In genomic region chr13:38830442-38831045, GRCh38 we compare ENCODE assay signal across 17 cellular contexts.
A peak's percentile ranks its signal among the peaks of the same experiment; 100 is the strongest.
DNase-seq lines count a peak whose midpoint lies in the region; ATAC-seq and TF ChIP-seq lines count a peak whose summit lies in the region.
"Had no signal": no experiment of that assay in that cellular context is flagged by ENCODE, and none has a peak within 500 bp of the region (broad histone marks: within the 10 kb centered on the region; RNA-seq: fewer than 3 reads in every experiment).

No MANE protein-coding gene starts in this region.

- ATAC-seq in body of pancreas: peak; percentile 80
- ATAC-seq: CD8-positive, alpha-beta T cell; HCT116 had no signal

- peaks cover 11% of the 10 kb centered on the region for H3K9me3 Mint-ChIP-seq in progenitor cell of endocrine pancreas (ENCODE audit: low read depth)

- intact Hi-C loops in body of pancreas (cut with DNase I): no loop called here

- H3K27me3 ChIP-seq in ACC112 (ENCODE audit: insufficient read depth, low read length) (peaks cover 34% of the 10 kb centered on the region), body of pancreas (no peaks in the 10 kb centered on the region), Karpas-422 (ENCODE audit: low read length) (no peaks in the 10 kb centered on the region)
- H3K27me3 ChIP-seq: BE2C had no signal

- H3K4me1 ChIP-seq in ACC112 (ENCODE audit: control insufficient read depth, insufficient read depth, low read length, unreplicated experiment): no peaks in the 10 kb centered on the region
- peaks cover 28% of the 10 kb centered on the region for H3K4me1 ChIP-seq in body of pancreas
- no peaks in the 10 kb centered on the region for H3K4me1 ChIP-seq in Karpas-422 (ENCODE audit: low read length)
- H3K4me1 ChIP-seq: BE2C had no signal

- H3K4me2 ChIP-seq in Karpas-422 (ENCODE audit: low read depth, low read length, poor library complexity, severe bottlenecking): no peak overlapping the region

- H3K79me2 ChIP-seq in ACC112 (ENCODE audit: control insufficient read depth, insufficient read depth, low read length, unreplicated experiment) (no peaks in the 10 kb centered on the region), Karpas-422 (ENCODE audit: low read length) (no peaks in the 10 kb centered on the region)

- H3K4me3 ChIP-seq in ACC112 (ENCODE audit: low read depth, low read length) (no peak overlapping the region), body of pancreas (no peak overlapping the region), Karpas-422 (ENCODE audit: low read length) (no peak overlapping the region)

- TF ChIP-seq CTCF in body of pancreas (IDR thresholded peaks at IDR 0.05) (no peak), progenitor cell of endocrine pancreas (IDR thresholded peaks at IDR 0.05; ENCODE audit: unreplicated experiment) (no peak)

- DNase-seq in NCI-H146 treated with DMSO at 0.1 percent for 48 hours (lab: John Stamatoyannopoulos, UW; ENCODE audit: unreplicated experiment) (peak; percentile 34), body of pancreas (peak; percentile 58 to 78 (median 68)), progenitor cell of endocrine pancreas (ENCODE audit: low spot score, unreplicated experiment) (no peak), NCI-H1092 (lab: John Stamatoyannopoulos, UW) (no peak), SIG-M5 (lab: John Stamatoyannopoulos, UW) (no peak), Karpas-422 (no peak)
- DNase-seq: BE2C; CD8-positive, alpha-beta T cell; COR-L47; DMS153; DMS79 treated with DMSO at 0.1 percent for 48 hours; EL; IMR-90; KBM-7 had no signal

- H3K27ac ChIP-seq in ACC112 (ENCODE audit: low read depth, low read length): no peak overlapping the region
- peak overlapping the region; percentile 19 to 73 (median 43) for H3K27ac ChIP-seq in body of pancreas
- no peak overlapping the region for H3K27ac ChIP-seq in Karpas-422 (ENCODE audit: low read length)

- H4K20me1 ChIP-seq in Karpas-422 (ENCODE audit: insufficient read depth, low read depth, low read length): no peaks in the 10 kb centered on the region

- peaks cover 29% of the 10 kb centered on the region for H3K4me1 Mint-ChIP-seq in progenitor cell of endocrine pancreas (ENCODE audit: low read depth)
- H3K4me1 Mint-ChIP-seq: CD14-positive monocyte had no signal

- H3K36me3 Mint-ChIP-seq in progenitor cell of endocrine pancreas (ENCODE audit: insufficient read depth): peaks cover 13% of the 10 kb centered on the region
- H3K36me3 Mint-ChIP-seq: CD14-positive monocyte; CD8-positive, alpha-beta T cell had no signal

- H3K27ac Mint-ChIP-seq in progenitor cell of endocrine pancreas: peak overlapping the region; percentile 2
- H3K27ac Mint-ChIP-seq: CD8-positive, alpha-beta T cell had no signal

- H2AFZ ChIP-seq in ACC112 (ENCODE audit: low read length, unreplicated experiment) (peak overlapping the region; percentile 6), Karpas-422 (ENCODE audit: low read length) (no peak overlapping the region)

- H3K9me2 ChIP-seq in Karpas-422 (replicated peaks; ENCODE audit: insufficient read depth, low read length): no peaks in the 10 kb centered on the region

- 40 to 45% methylated on average over 8 of the region's 8 CpGs for WGBS in body of pancreas, 2 donors

- no peaks in the 10 kb centered on the region for H3K9me3 ChIP-seq in body of pancreas
- H3K9me3 ChIP-seq in Karpas-422 (ENCODE audit: low read length): no peaks in the 10 kb centered on the region
- H3K9me3 ChIP-seq: BE2C had no signal

- no peaks in the 10 kb centered on the region for H3K27me3 Mint-ChIP-seq in progenitor cell of endocrine pancreas

- H3K9ac ChIP-seq in Karpas-422 (ENCODE audit: low read length): no peak overlapping the region

- H3K4me3 Mint-ChIP-seq in progenitor cell of endocrine pancreas (ENCODE audit: low read depth): no peak overlapping the region
- H3K4me3 Mint-ChIP-seq: CD14-positive monocyte; CD8-positive, alpha-beta T cell had no signal

- TF ChIP-seq POLR2A in body of pancreas (IDR thresholded peaks at IDR 0.05): peak in 1 of 3 donors; percentile 40

- H3K36me3 ChIP-seq in ACC112 (ENCODE audit: insufficient read depth, low read length): no peaks in the 10 kb centered on the region
- no peaks in the 10 kb centered on the region for H3K36me3 ChIP-seq in body of pancreas (replicated peaks in 1 of 2; ENCODE audit: insufficient read depth in 1 of 2, low read depth in 2 of 2)
- H3K36me3 ChIP-seq in Karpas-422 (ENCODE audit: insufficient read depth, low read length): no peaks in the 10 kb centered on the region
- H3K36me3 ChIP-seq: BE2C had no signal

Comparison
In these comparisons a context has a peak if more than half of its experiments do, and no peak if none do; other contexts are left out.
1. H3K27ac ChIP-seq: peak in body of pancreas (4 of 4); none in ACC112 (single experiment) and Karpas-422 (single experiment).
2. DNase-seq: peak in NCI-H146 treated with DMSO at 0.1 percent for 48 hours (single experiment) and body of pancreas (4 of 4); none in progenitor cell of endocrine pancreas (single experiment), NCI-H1092 (single experiment), SIG-M5 (single experiment) and Karpas-422 (single experiment).